ENCODE assay signal across 10 cellular contexts in the genomic region with DNA sequence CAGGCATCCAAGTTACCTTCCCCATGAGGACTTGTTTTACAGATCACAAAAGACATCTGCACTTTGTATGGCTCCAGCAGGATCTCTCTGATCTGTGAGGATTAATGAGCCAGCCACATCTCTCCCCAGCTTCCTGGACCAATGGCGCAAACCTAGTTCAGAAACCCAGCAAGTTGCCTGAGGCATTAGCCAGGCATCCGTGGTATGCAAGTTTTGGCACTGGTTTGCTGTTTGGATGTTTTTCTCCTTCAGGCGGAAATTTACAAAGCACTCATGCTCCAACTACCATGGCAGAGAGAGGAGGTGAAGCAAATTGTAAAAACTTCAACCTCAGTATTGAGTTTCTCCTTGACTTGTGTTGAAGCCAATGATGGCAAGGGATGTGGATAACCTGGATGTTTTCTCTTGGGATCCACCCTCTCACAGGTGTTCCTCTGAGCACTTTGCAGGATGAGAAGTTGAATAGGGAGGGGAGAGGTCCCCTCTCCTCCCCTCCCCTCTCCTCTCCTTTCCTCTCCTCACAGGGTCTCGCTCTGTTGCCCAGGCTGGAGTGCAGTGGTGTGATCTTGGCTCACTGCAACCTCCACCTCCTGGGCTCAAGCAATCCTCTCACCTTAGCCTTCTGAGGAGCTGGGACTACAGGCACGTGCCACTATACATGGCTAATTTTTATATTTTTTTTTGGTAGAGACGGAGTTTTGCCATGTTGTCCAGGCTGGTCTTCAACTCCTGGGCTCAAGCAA. TPM values are rescaled to one million over a fixed set of nuclear protein-coding genes. Genes with fewer than 3 reads are reported as not detected.
DNase-seq lines count a peak whose midpoint lies in the region; ATAC-seq and TF ChIP-seq lines count a peak whose summit lies in the region.
"Had no signal": no experiment of that assay in that cellular context is flagged by ENCODE, and none has a peak within 500 bp of the region (broad histone marks: within the 10 kb centered on the region; RNA-seq: fewer than 3 reads in every experiment).

No MANE protein-coding gene starts in this region.

- no peak for TF ChIP-seq CTCF in PC-9 (conservative IDR thresholded peaks at IDR 0.05)
- TF ChIP-seq CTCF in esophagus muscularis mucosa (IDR thresholded peaks at IDR 0.05), result no peak

- H3F3A ChIP-seq in PC-9 (ENCODE audit: insufficient read depth, low read depth), result peaks cover 24% of the 10 kb centered on the region

- H3K23ac ChIP-seq in trophoblast cell (ENCODE audit: low read length), result no peak overlapping the region
- H3K23ac ChIP-seq in neuronal stem cell (ENCODE audit: low read depth, low read length, poor library complexity), result no peak overlapping the region

- no peaks in the 10 kb centered on the region for H3K79me2 ChIP-seq in PC-9 (ENCODE audit: low read depth)
- H3K79me2 ChIP-seq in trophoblast cell (ENCODE audit: control insufficient read depth, insufficient read depth, low read length, poor library complexity), result no peaks in the 10 kb centered on the region

- H3K27ac ChIP-seq in PC-9, result peak overlapping the region; percentile 89
- peak overlapping the region; percentile 21 to 66 (median 57) for H3K27ac ChIP-seq in esophagus muscularis mucosa (replicated peaks in 1 of 4)
- H3K27ac ChIP-seq in trophoblast cell (ENCODE audit: low read depth, low read length), result peak overlapping the region; percentile 24
- H3K27ac ChIP-seq in neuronal stem cell (replicated peaks; ENCODE audit: low read length), result no peak overlapping the region

- H3K4ac ChIP-seq in trophoblast cell (ENCODE audit: low read depth, low read length) (no peak overlapping the region), neuronal stem cell (ENCODE audit: low read length) (no peak overlapping the region)

- H3K4me1 Mint-ChIP-seq in stimulated activated naive CD8-positive, alpha-beta T cell treated with anti-CD3 and anti-CD28 coated beads, Interleukin-15, amount 100 ng/mL, for 72 hours, result peaks cover 75% of the 10 kb centered on the region

- H3K27ac Mint-ChIP-seq in stimulated activated naive CD8-positive, alpha-beta T cell treated with anti-CD3 and anti-CD28 coated beads, Interleukin-15, amount 100 ng/mL, for 72 hours, result peak overlapping the region in 1 of 2 donors; percentile 50

- no peak overlapping the region for H2BK15ac ChIP-seq in neuronal stem cell (ENCODE audit: low read length)

- H3K27me3 Mint-ChIP-seq in stimulated activated naive CD8-positive, alpha-beta T cell treated with anti-CD3 and anti-CD28 coated beads, Interleukin-15, amount 100 ng/mL, for 72 hours, result no peaks in the 10 kb centered on the region

- H3K18ac ChIP-seq in trophoblast cell (ENCODE audit: low read length), result no peak overlapping the region
- no peak overlapping the region for H3K18ac ChIP-seq in neuronal stem cell (ENCODE audit: low read length)

- H3K9ac ChIP-seq in trophoblast cell (ENCODE audit: low read length) (no peak overlapping the region), neuronal stem cell (ENCODE audit: low read depth, low read length, poor library complexity) (no peak overlapping the region)

- H3K9me3 Mint-ChIP-seq in stimulated activated naive CD8-positive, alpha-beta T cell treated with anti-CD3 and anti-CD28 coated beads, Interleukin-15, amount 100 ng/mL, for 72 hours, result peaks cover 0 to 4% of the 10 kb centered on the region in 2 donors

- BruUV-seq in PC-9 (replicated peaks; lab: Mats Ljungman, UMichigan), result no TSS peak

- no peaks in the 10 kb centered on the region for H3K9me2 ChIP-seq in PC-9 (ENCODE audit: insufficient read depth)

- DNase-seq in ELR (ENCODE audit: low read depth) (peak; percentile 96), PC-9 (peak; percentile 91 to 92), esophagus muscularis mucosa (ENCODE audit: extremely low spot score) (no peak), trophoblast cell (peak; percentile 80 to 95), neuronal stem cell (ENCODE audit: low spot score) (no peak)
- no peak for DNase-seq in stimulated activated naive CD8-positive, alpha-beta T cell treated with anti-CD3 and anti-CD28 coated beads, Interleukin-15, amount 100 ng/mL, for 72 hours
- DNase-seq: H7; stimulated activated CD4-positive, alpha-beta T cell treated with anti-CD3 and anti-CD28 coated beads, Interleukin-2, amount 100 ng/mL, for 48 hours had no signal

- H3K36me3 ChIP-seq in PC-9 (ENCODE audit: low read depth) (no peaks in the 10 kb centered on the region), esophagus muscularis mucosa (no peaks in the 10 kb centered on the region), trophoblast cell (ENCODE audit: control insufficient read depth in 1 of 2, insufficient read depth in 2 of 2, low read length in 2 of 2) (no peaks in the 10 kb centered on the region), neuronal stem cell (replicated peaks in 1 of 2; ENCODE audit: control insufficient read depth in 2 of 2, insufficient read depth in 2 of 2, low read length in 2 of 2) (no peaks in the 10 kb centered on the region)

- H3K79me1 ChIP-seq in trophoblast cell (ENCODE audit: low read length) (peaks cover 5% of the 10 kb centered on the region), neuronal stem cell (ENCODE audit: low read depth, low read length) (no peaks in the 10 kb centered on the region)

- H3K27me3 ChIP-seq in PC-9 (ENCODE audit: insufficient read depth, low read depth) (no peaks in the 10 kb centered on the region), esophagus muscularis mucosa (no peaks in the 10 kb centered on the region), trophoblast cell (ENCODE audit: insufficient read depth, low read length) (no peaks in the 10 kb centered on the region), neuronal stem cell (ENCODE audit: control insufficient read depth in 3 of 3, insufficient read depth in 3 of 3, low read depth in 1 of 3, low read length in 3 of 3) (no peaks in the 10 kb centered on the region)

- no peak for TF ChIP-seq EP300 in esophagus muscularis mucosa (IDR thresholded peaks at IDR 0.05)

- ATAC-seq in HG02973 (IDR thresholded peaks at IDR 0.05; ENCODE audit: unreplicated experiment) (no peak), HG03520 (IDR thresholded peaks at IDR 0.05; ENCODE audit: unreplicated experiment) (no peak)
- no peak for ATAC-seq in stimulated activated naive CD8-positive, alpha-beta T cell treated with anti-CD3 and anti-CD28 coated beads, Interleukin-15, amount 100 ng/mL, for 72 hours

- TF ChIP-seq POLR2A in esophagus muscularis mucosa (IDR thresholded peaks at IDR 0.05; ENCODE audit: low read depth), result no peak

- no peak overlapping the region for H3K4me3 Mint-ChIP-seq in stimulated activated naive CD8-positive, alpha-beta T cell treated with anti-CD3 and anti-CD28 coated beads, Interleukin-15, amount 100 ng/mL, for 72 hours

- no peak overlapping the region for H2BK120ac ChIP-seq in trophoblast cell (ENCODE audit: insufficient read depth, low read length, poor library complexity)
- H2BK120ac ChIP-seq in neuronal stem cell (ENCODE audit: low read depth, low read length), result no peak overlapping the region

- H3K4me1 ChIP-seq in PC-9 (replicated peaks; ENCODE audit: insufficient read depth), result peaks cover 33% of the 10 kb centered on the region
- peaks cover 0 to 52% (median 29%) of the 10 kb centered on the region in 4 donors for H3K4me1 ChIP-seq in esophagus muscularis mucosa
- peaks cover 15 to 18% of the 10 kb centered on the region in 2 experiments for H3K4me1 ChIP-seq in trophoblast cell (ENCODE audit: control insufficient read depth in 1 of 2, insufficient read depth in 2 of 2, low read length in 2 of 2)
- H3K4me1 ChIP-seq in neuronal stem cell (ENCODE audit: control insufficient read depth in 2 of 2, insufficient read depth in 1 of 2, low read depth in 1 of 2, low read length in 2 of 2), result peaks cover 3 to 10% of the 10 kb centered on the region in 2 donors

- H4K8ac ChIP-seq in trophoblast cell (ENCODE audit: low read depth, low read length) (no peak overlapping the region), neuronal stem cell (ENCODE audit: low read depth, low read length) (no peak overlapping the region)

- H4K91ac ChIP-seq in trophoblast cell (ENCODE audit: low read depth, low read length) (no peak overlapping the region), neuronal stem cell (ENCODE audit: low read depth, low read length, poor library complexity) (no peak overlapping the region)

- H3K4me2 ChIP-seq in PC-9 (peak overlapping the region; percentile 57), trophoblast cell (ENCODE audit: low read length) (peak overlapping the region; percentile 23), neuronal stem cell (ENCODE audit: insufficient read depth, low read length, poor library complexity, severe bottlenecking) (no peak overlapping the region)

- no peak overlapping the region for H2AK5ac ChIP-seq in trophoblast cell (ENCODE audit: low read length)
- no peak overlapping the region for H2AK5ac ChIP-seq in neuronal stem cell (ENCODE audit: low read depth, low read length)

- H3K4me3 ChIP-seq in PC-9 (no peak overlapping the region), esophagus muscularis mucosa (no peak overlapping the region), trophoblast cell (ENCODE audit: low read depth, low read length) (no peak overlapping the region), neuronal stem cell (ENCODE audit: low read length in 2 of 2) (no peak overlapping the region)

- WGBS in esophagus muscularis mucosa, result 57% methylated on average over 6 of the region's 6 CpGs
- no CpG with 5 or more reads among the region's 6 CpGs for WGBS in trophoblast cell (ENCODE audit: extremely low coverage, insufficient coverage, insufficient read length)
- no CpG with 5 or more reads among the region's 6 CpGs for WGBS in neuronal stem cell (ENCODE audit: extremely low coverage in 2 of 2, insufficient read length in 2 of 2, insufficient replicate concordance in 1 of 2), 2 donors

- H2BK12ac ChIP-seq in trophoblast cell (ENCODE audit: low read length) (peak overlapping the region; percentile 66), neuronal stem cell (ENCODE audit: low read length) (no peak overlapping the region)

- H3K9me3 ChIP-seq in PC-9 (ENCODE audit: insufficient read depth, low read depth) (no peaks in the 10 kb centered on the region), esophagus muscularis mucosa (no peaks in the 10 kb centered on the region), trophoblast cell (ENCODE audit: insufficient read depth, low read depth, low read length) (no peaks in the 10 kb centered on the region), neuronal stem cell (replicated peaks in 1 of 2; ENCODE audit: control insufficient read depth in 2 of 2, insufficient read depth in 1 of 2, low read depth in 1 of 2, low read length in 2 of 2) (no peaks in the 10 kb centered on the region)

- H2BK5ac ChIP-seq in trophoblast cell (ENCODE audit: low read depth, low read length, poor library complexity), result peak overlapping the region; percentile 8
- no peak overlapping the region for H2BK5ac ChIP-seq in neuronal stem cell (ENCODE audit: low read length)

- H4K20me1 ChIP-seq in PC-9 (ENCODE audit: insufficient read depth), result no peaks in the 10 kb centered on the region

- CTCF ChIA-PET in PC-9 (lab: Charles Lee), result no interaction called here

- intact Hi-C loops in PC-9 (cut with micrococcal nuclease; ENCODE audit: unreplicated experiment), result loop anchor here (1.0 kb wide), 3 partner anchors 24 to 46 kb away; no protein-coding TSS in a partner anchor
- intact Hi-C loops in esophagus muscularis mucosa (cut with DNase I), result no loop called here

- H2AFZ ChIP-seq in PC-9 (no peak overlapping the region), trophoblast cell (ENCODE audit: insufficient read depth, low read length, poor library complexity) (no peak overlapping the region), neuronal stem cell (ENCODE audit: low read length) (no peak overlapping the region)

- no peak overlapping the region for H4K12ac ChIP-seq in trophoblast cell (ENCODE audit: low read depth, low read length)

- POLR2A ChIA-PET in PC-9 (lab: Charles Lee; ENCODE audit: unreplicated experiment), result interaction anchor here (0.6 to 0.7 kb wide), 2 partner anchors 30 to 176 kb away, joined by 3 to 4 read pairs; no protein-coding TSS in a partner anchor

- no peak overlapping the region for H3K14ac ChIP-seq in trophoblast cell (ENCODE audit: low read length)
- no peak overlapping the region for H3K14ac ChIP-seq in neuronal stem cell (ENCODE audit: low read length)

RNA-seq across cellular contexts. Expression of a gene that starts 25.6 kb away (rescaled TPM):
- total RNA-seq in PC-9 (2021) (1,401 and 1,902 TPM in 2 replicates), esophagus muscularis mucosa (100 to 1,000 TPM; 595 to 895 (median 621) TPM)
- 854 and 880 TPM in 2 replicates for polyA plus RNA-seq in trophoblast cell (2013)
- polyA plus RNA-seq in neuronal stem cell (2013, experiment 1 of 2), result 492 TPM
- 487 TPM for polyA plus RNA-seq in neuronal stem cell (2013, experiment 2 of 2)

RNA-seq across cellular contexts. Expression of a gene that starts 41.6 kb away (rescaled TPM):
- total RNA-seq in PC-9 (2021) (not detected in 2 replicates), esophagus muscularis mucosa (not detected)
- polyA plus RNA-seq in trophoblast cell (2013), result 0.05 and 0.06 TPM in 2 replicates
- polyA plus RNA-seq in neuronal stem cell (2013, experiment 1 of 2), result not detected
- polyA plus RNA-seq in neuronal stem cell (2013, experiment 2 of 2), result not detected
- total RNA-seq: H7 had no signal

Comparison
In these comparisons a context has a peak if more than half of its experiments do, and no peak if none do; other contexts are left out.
1. DNase-seq: peak in ELR (single experiment), PC-9 (2 of 2) and trophoblast cell (2 of 2); none in esophagus muscularis mucosa (single experiment), neuronal stem cell (single experiment) and stimulated activated naive CD8-positive, alpha-beta T cell treated with anti-CD3 and anti-CD28 coated beads, Interleukin-15, amount 100 ng/mL, for 72 hours (0 of 2).